In genomic region chr10:75111367-75111905, GRCh38 we compare ENCODE assay signal across 8 cellular contexts. TPM values are rescaled to one million over a fixed set of nuclear protein-coding genes. Genes with fewer than 3 reads are reported as not detected.
DNase-seq lines count a peak whose midpoint lies in the region; ATAC-seq and TF ChIP-seq lines count a peak whose summit lies in the region.

SAMD8 (plus strand) TSS chr10:75111656; CDS start chr10:75150529, 38,873 bp downstream.

- CTCF ChIA-PET in Caco-2 (lab: Charles Lee) = no interaction called here

- BruUV-seq in Caco-2 (replicated peaks; lab: Mats Ljungman, UMichigan) = no TSS peak

- H3K27me3 Mint-ChIP-seq in Caco-2 (ENCODE audit: insufficient read depth, unreplicated experiment) (no peaks in the 10 kb centered on the region), nephron (ENCODE audit: low read depth) (no peaks in the 10 kb centered on the region)

- TF ChIP-seq CTCF in Caco-2 (IDR thresholded peaks at IDR 0.05; ENCODE audit: insufficient read depth in 1 of 2, low read depth in 1 of 2, low read length in 1 of 2, severe bottlenecking in 1 of 2, unreplicated experiment in 1 of 2) (peak in 1 of 2 experiments; percentile 53), RWPE2 (IDR thresholded peaks at IDR 0.05; ENCODE audit: poor library complexity, severe bottlenecking) (no peak), fibroblast of pulmonary artery (IDR thresholded peaks at IDR 0.05; ENCODE audit: low read length, missing control alignments) (no peak), nephron (IDR thresholded peaks at IDR 0.05; ENCODE audit: unreplicated experiment in 3 of 3) (peak in 1 of 3 experiments; percentile 41)

- H3K4me3 Mint-ChIP-seq in Caco-2 (ENCODE audit: unreplicated experiment) = peak within 1 kb of the TSS; percentile 88
- H3K4me3 Mint-ChIP-seq in nephron = peak within 1 kb of the TSS; percentile 87 to 97 (median 94)

- POLR2A ChIA-PET in Caco-2 (lab: Charles Lee) = interaction anchor here (0.6 to 1.4 kb wide), 4 partner anchors 99 to 877 kb away, joined by 3 to 5 read pairs (median 4); partner anchors contain the start of gene VDAC2

- peaks cover 31% of the 10 kb centered on the region for H3K4me1 Mint-ChIP-seq in Caco-2 (ENCODE audit: low read depth, unreplicated experiment)
- peaks cover 62% of the 10 kb centered on the region for H3K4me1 Mint-ChIP-seq in nephron

- DNase-seq in Caco-2 (peak; percentile 99), KBM-7 (peak; percentile 91), RWPE2 (ENCODE audit: low spot score) (peak; percentile 96), fibroblast of pulmonary artery (ENCODE audit: low read depth) (peak; percentile 96)
- peak; percentile 92 for DNase-seq in activated effector memory CD4-positive, alpha-beta T cell treated with Interleukin-2 at 50 U/mL for 16 hours
- DNase-seq in stimulated activated naive CD4-positive, alpha-beta T cell treated with Interleukin-2 at 50 U/mL for 16 hours (lab: John Stamatoyannopoulos, UW) = peak; percentile 96

- H3K9me3 Mint-ChIP-seq in Caco-2 (ENCODE audit: unreplicated experiment) = no peaks in the 10 kb centered on the region
- no peaks in the 10 kb centered on the region for H3K9me3 Mint-ChIP-seq in nephron

- intact Hi-C loops in Caco-2 (cut with micrococcal nuclease; ENCODE audit: unreplicated experiment) = loop anchor here (1.0 to 5.0 kb wide), 3 partner anchors 56 to 285 kb away; partner anchors contain the start of gene KAT6B

- in situ Hi-C loops in KBM-7 (cut with MboI; ENCODE audit: low pct_unique_long_range_greater_than_20kb, low sequenced_read_pairs) = no loop called here

- H3K27ac Mint-ChIP-seq in Caco-2 (ENCODE audit: unreplicated experiment) (peak within 1 kb of the TSS; percentile 92), nephron (peak within 1 kb of the TSS; percentile 89 to 98 (median 96))

- H3K27ac ChIP-seq in RWPE2 (ENCODE audit: poor library complexity, severe bottlenecking) = peak within 1 kb of the TSS; percentile 85

- peak within 1 kb of the TSS; percentile 75 for H3K4me3 ChIP-seq in Caco-2 (ENCODE audit: low read depth, low read length)
- peak within 1 kb of the TSS; percentile 73 for H3K4me3 ChIP-seq in RWPE2 (ENCODE audit: severe bottlenecking)
- H3K4me3 ChIP-seq in fibroblast of pulmonary artery (replicated peaks; ENCODE audit: low read depth, low read length) = peak within 1 kb of the TSS; percentile 96

- H3K36me3 ChIP-seq in Caco-2 (ENCODE audit: control insufficient read depth, insufficient read depth, low read length) = no peaks in the 10 kb centered on the region
- peaks cover 8% of the 10 kb centered on the region; the same call in 1 of the 2 replicates for H3K36me3 ChIP-seq in RWPE2 (ENCODE audit: low read depth)

- no peaks in the 10 kb centered on the region for H3K27me3 ChIP-seq in Caco-2 (replicated peaks; ENCODE audit: control insufficient read depth, insufficient read depth, low read length)
- no peaks in the 10 kb centered on the region for H3K27me3 ChIP-seq in RWPE2 (ENCODE audit: insufficient read depth, poor library complexity, severe bottlenecking)

- H3K36me3 Mint-ChIP-seq in Caco-2 (ENCODE audit: insufficient read depth, unreplicated experiment) (peaks cover 12% of the 10 kb centered on the region), nephron (ENCODE audit: low read depth) (peaks cover 3% of the 10 kb centered on the region)

- H3K4me1 ChIP-seq in Caco-2 (peaks cover 31% of the 10 kb centered on the region), RWPE2 (ENCODE audit: insufficient read depth, poor library complexity, severe bottlenecking) (peaks cover 20% of the 10 kb centered on the region)

- ATAC-seq in GM21423 (IDR thresholded peaks at IDR 0.05; ENCODE audit: unreplicated experiment) = peak; percentile 78
- ATAC-seq in RWPE2 (ENCODE audit: low read depth) = peak; percentile 73

- H3K9me3 ChIP-seq in Caco-2 (no peaks in the 10 kb centered on the region), RWPE2 (ENCODE audit: severe bottlenecking) (no peaks in the 10 kb centered on the region)

RNA-seq across cellular contexts. Expression of gene SAMD8, which starts in this region (rescaled TPM):
- total RNA-seq in Caco-2 (2022) = 25.2 and 26.9 TPM in 2 replicates

Comparison
In these comparisons a context has a peak if more than half of its experiments do, and no peak if none do; other contexts are left out.
1. Peak in every context shown above with its lines: DNase-seq, ATAC-seq, H3K4me3 ChIP-seq and H3K27ac ChIP-seq.